ENCODE assay signal across 3 cellular contexts in genomic region chr22:48658246-48658645, GRCh38.
"Had no signal": no experiment of that assay in that cellular context is flagged by ENCODE, and none has a peak within 500 bp of the region (broad histone marks: within the 10 kb centered on the region; RNA-seq: fewer than 3 reads in every experiment).

No MANE protein-coding gene starts in this region.

- DNase-seq: H9, HCEC 1CT had no signal

- H3K4me3 ChIP-seq: GM23338 had no signal

- ATAC-seq: GM23338 had no signal
